9 cellular contexts compared by ENCODE assay signal in genomic region chr4:152680988-152681731, GRCh38. TPM values are rescaled to one million over a fixed set of nuclear protein-coding genes. Genes with fewer than 3 reads are reported as not detected.
DNase-seq lines count a peak whose midpoint lies in the region; ATAC-seq and TF ChIP-seq lines count a peak whose summit lies in the region.
"Had no signal": no experiment of that assay in that cellular context is flagged by ENCODE, and none has a peak within 500 bp of the region (broad histone marks: within the 10 kb centered on the region; RNA-seq: fewer than 3 reads in every experiment).

No MANE protein-coding gene starts in this region.

- TF ChIP-seq CTCF in AG04449 (IDR thresholded peaks at IDR 0.05; ENCODE audit: insufficient read depth, low read length, missing control alignments) (no peak), OCI-LY7 (conservative IDR thresholded peaks at IDR 0.05; ENCODE audit: low read length) (no peak)

- H3K4me2 ChIP-seq in OCI-LY7 (ENCODE audit: low read length): peak overlapping the region; percentile 82

- POLR2A ChIA-PET in AG04449 (lab: Yijun Ruan, JAX) (interaction anchor here (1.0 kb wide), 1 partner anchor 91 kb away, joined by 3 read pairs; no protein-coding TSS in a partner anchor), OCI-LY7 (lab: Charles Lee) (interaction anchor here (0.5 to 15.7 kb wide), 7 partner anchors 12 to 267 kb away, joined by 3 to 249 read pairs (median 5); no protein-coding TSS in a partner anchor)

- no peak overlapping the region for H3K4me3 ChIP-seq in AG04449 (ENCODE audit: low read depth, low read length)
- no peak overlapping the region for H3K4me3 ChIP-seq in OCI-LY7 (ENCODE audit: low read depth, low read length, poor library complexity, severe bottlenecking)

- CTCF ChIA-PET in AG04449 (lab: Yijun Ruan, JAX) (interaction anchor here (1.2 kb wide), 1 partner anchor 180 kb away, joined by 4 read pairs; no protein-coding TSS in a partner anchor), OCI-LY7 (lab: Charles Lee; ENCODE audit: unreplicated experiment) (interaction anchor here (1.5 kb wide), 1 partner anchor 16 kb away, joined by 4 read pairs; no protein-coding TSS in a partner anchor)

- H3K27ac ChIP-seq in OCI-LY7 (ENCODE audit: low read depth, low read length, poor library complexity, severe bottlenecking): peak overlapping the region; percentile 63

- peaks cover 70% of the 10 kb centered on the region for H3K4me1 ChIP-seq in OCI-LY7 (ENCODE audit: insufficient read depth, low read length, poor library complexity, severe bottlenecking)

- H4K20me1 ChIP-seq in OCI-LY7 (ENCODE audit: insufficient read depth, low read length): no peaks in the 10 kb centered on the region

- peak; percentile 34 for ATAC-seq in GM21619 (IDR thresholded peaks at IDR 0.05; ENCODE audit: unreplicated experiment)
- ATAC-seq in esophagus mucosa: peak; percentile 75
- ATAC-seq in HG02840 (IDR thresholded peaks at IDR 0.05; ENCODE audit: low FRiP score, unreplicated experiment): no peak

- H3K9me3 ChIP-seq in OCI-LY7 (ENCODE audit: low read length): no peaks in the 10 kb centered on the region

- intact Hi-C loops in OCI-LY7 (cut with micrococcal nuclease; ENCODE audit: unreplicated experiment): loop anchor here (1.0 kb wide), 1 partner anchor 54 kb away; no protein-coding TSS in a partner anchor

- peaks cover 29% of the 10 kb centered on the region; the same call in 1 of the 2 replicates for H3K79me2 ChIP-seq in OCI-LY7 (ENCODE audit: insufficient read depth, low read depth, low read length)

- no peaks in the 10 kb centered on the region for H3K36me3 ChIP-seq in OCI-LY7 (ENCODE audit: insufficient read depth, low read length)

- no peaks in the 10 kb centered on the region for H3K9me2 ChIP-seq in OCI-LY7 (ENCODE audit: insufficient read depth, low read length)

- BruUV-seq in OCI-LY7 (replicated peaks; lab: Mats Ljungman, UMichigan): no TSS peak

- peak overlapping the region; percentile 87 for H2AFZ ChIP-seq in OCI-LY7 (ENCODE audit: low read length)

- peak; percentile 40 for DNase-seq in AG04449 (ENCODE audit: low read depth, low spot score)
- peak; percentile 65 for DNase-seq in OCI-LY7 (ENCODE audit: low spot score)
- DNase-seq in activated gamma-delta T cell (lab: John Stamatoyannopoulos, UW): no peak
- DNase-seq in UCSD-AML1 (lab: John Stamatoyannopoulos, UW; ENCODE audit: unreplicated experiment): no peak
- DNase-seq in hepatic stellate cell (ENCODE audit: low spot score): no peak

RNA-seq across cellular contexts. Expression of gene TMEM154, which starts 1.4 kb away (rescaled TPM):
- total RNA-seq in OCI-LY7 (2014; rRNA removed; shearing (Covaris generic)): 16.1 and 17.6 TPM in 2 replicates
- total RNA-seq in OCI-LY7 (2022) (59.6 and 73.1 TPM in 2 replicates), esophagus mucosa (120 TPM)
- total RNA-seq: HepG2 had no signal

Comparison
In these comparisons a context has a peak if more than half of its experiments do, and no peak if none do; other contexts are left out.
1. DNase-seq: peak in AG04449 (single experiment) and OCI-LY7 (single experiment); none in activated gamma-delta T cell (single experiment), UCSD-AML1 (single experiment) and hepatic stellate cell (single experiment).